ENCODE assay signal across 15 cellular contexts in the genomic region with DNA sequence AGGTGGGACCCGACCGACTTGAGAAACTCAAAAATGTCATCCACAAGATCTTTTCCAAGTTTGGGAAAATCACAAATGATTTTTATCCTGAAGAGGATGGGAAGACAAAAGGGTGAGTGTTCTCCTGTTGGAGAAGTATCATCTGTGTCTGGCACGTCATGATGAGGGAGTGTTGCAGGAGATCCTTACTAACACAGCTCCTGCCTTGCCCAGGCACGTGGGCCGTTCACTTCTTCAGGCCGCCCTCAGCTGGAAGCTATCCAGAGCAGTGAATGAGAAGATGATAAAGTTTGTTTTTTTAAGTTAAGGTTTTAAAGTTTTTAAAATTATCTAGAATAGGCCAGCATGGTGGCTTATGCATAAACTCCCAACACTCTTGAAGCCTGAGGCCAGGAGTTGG. TPM values are rescaled to one million over a fixed set of nuclear protein-coding genes. Genes with fewer than 3 reads are reported as not detected.
DNase-seq lines count a peak whose midpoint lies in the region; ATAC-seq and TF ChIP-seq lines count a peak whose summit lies in the region.
"Had no signal": no experiment of that assay in that cellular context is flagged by ENCODE, and none has a peak within 500 bp of the region (broad histone marks: within the 10 kb centered on the region; RNA-seq: fewer than 3 reads in every experiment).

No MANE protein-coding gene starts in this region.

- H4K20me1 ChIP-seq in mammary epithelial cell (ENCODE audit: insufficient read depth, low read length): peaks cover 11% of the 10 kb centered on the region

- TF ChIP-seq POLR2A in breast epithelium (IDR thresholded peaks at IDR 0.05): no peak
- TF ChIP-seq POLR2A in sigmoid colon (IDR thresholded peaks at IDR 0.05): no peak

- H3K27me3 ChIP-seq in mammary epithelial cell (ENCODE audit: insufficient read depth, low read length): no peaks in the 10 kb centered on the region
- no peaks in the 10 kb centered on the region for H3K27me3 ChIP-seq in breast epithelium
- H3K27me3 ChIP-seq in sigmoid colon: no peaks in the 10 kb centered on the region
- H3K27me3 ChIP-seq: BLaER1, dorsolateral prefrontal cortex had no signal

- H3K27me3 Mint-ChIP-seq in type B pancreatic cell: no peaks in the 10 kb centered on the region

- H3K36me3 Mint-ChIP-seq in type B pancreatic cell: peaks cover 14% of the 10 kb centered on the region

- peak overlapping the region; percentile 55 for H3K4me2 ChIP-seq in mammary epithelial cell (ENCODE audit: insufficient read depth, low read depth, low read length)
- H3K4me2 ChIP-seq: BLaER1 had no signal

- TF ChIP-seq CTCF in mammary epithelial cell (conservative IDR thresholded peaks at IDR 0.05 in 1 of 2, IDR thresholded peaks at IDR 0.05 in 1 of 2; ENCODE audit: extremely low read depth in 1 of 2, insufficient read depth in 1 of 2, low read depth in 1 of 2, low read length in 2 of 2) (no peak), breast epithelium (IDR thresholded peaks at IDR 0.05) (no peak), fibroblast of villous mesenchyme (IDR thresholded peaks at IDR 0.05; ENCODE audit: insufficient read depth, low read depth, low read length) (no peak), type B pancreatic cell (conservative IDR thresholded peaks at IDR 0.05) (no peak), sigmoid colon (IDR thresholded peaks at IDR 0.05) (no peak)

- H3K4me1 ChIP-seq in mammary epithelial cell (ENCODE audit: insufficient read depth, low read length) (peaks cover 28% of the 10 kb centered on the region), breast epithelium (peaks cover 5 to 12% of the 10 kb centered on the region in 2 donors), sigmoid colon (peaks cover 0 to 52% (median 36%) of the 10 kb centered on the region in 4 donors)

- in situ Hi-C loops in mammary epithelial cell (cut with MboI; ENCODE audit: low sequenced_read_pairs in 2 of 2): loop anchor here in 1 of 2 donors (25.0 kb wide), 1 partner anchor 798 kb away; a partner anchor contains a TSS

- H2AFZ ChIP-seq in mammary epithelial cell (ENCODE audit: low read depth, low read length): no peak overlapping the region

- H3K9me3 ChIP-seq in mammary epithelial cell (replicated peaks; ENCODE audit: insufficient read depth, low read length) (no peaks in the 10 kb centered on the region), breast epithelium (no peaks in the 10 kb centered on the region), sigmoid colon (no peaks in the 10 kb centered on the region)
- H3K9me3 ChIP-seq: BLaER1 had no signal

- 6% methylated on average over 6 of the region's 6 CpGs for WGBS in mammary epithelial cell (ENCODE audit: low coverage, missing lambda C conversion rate)
- WGBS in sigmoid colon, 2 donors: 86 to 88% methylated on average over 6 of the region's 6 CpGs

- H3K4me1 Mint-ChIP-seq in type B pancreatic cell (ENCODE audit: unreplicated experiment): peaks cover 29% of the 10 kb centered on the region

- H3K4me3 ChIP-seq in mammary epithelial cell (replicated peaks in 1 of 3; ENCODE audit: insufficient read depth in 1 of 3, low read depth in 2 of 3, low read length in 3 of 3) (no peak overlapping the region), breast epithelium (no peak overlapping the region), fibroblast of villous mesenchyme (ENCODE audit: low read depth, low read length) (no peak overlapping the region), sigmoid colon (no peak overlapping the region)
- H3K4me3 ChIP-seq: BLaER1, dorsolateral prefrontal cortex had no signal

- CTCF ChIA-PET in mammary epithelial cell (lab: Charles Lee; ENCODE audit: low non-redundant PET): interaction anchor here (0.6 to 0.7 kb wide), 2 partner anchors 250 to 696 kb away, joined by 4 read pairs; no protein-coding TSS in a partner anchor

- no peak for ATAC-seq in GM21717 (IDR thresholded peaks at IDR 0.05; ENCODE audit: unreplicated experiment)

- H3K79me2 ChIP-seq in mammary epithelial cell (ENCODE audit: insufficient read depth, low read length): peaks cover 93% of the 10 kb centered on the region

- H3K27ac ChIP-seq in mammary epithelial cell (ENCODE audit: insufficient read depth, low read depth, low read length) (peak overlapping the region; percentile 86), breast epithelium (peak overlapping the region in 1 of 2 donors; percentile 30), sigmoid colon (no peak overlapping the region)
- H3K27ac ChIP-seq: BLaER1, dorsolateral prefrontal cortex had no signal

- peak overlapping the region; percentile 2 for H3K27ac Mint-ChIP-seq in type B pancreatic cell

- BruUV-seq in mammary epithelial cell (replicated peaks; lab: Mats Ljungman, UMichigan): no TSS peak

- DNase-seq in mammary epithelial cell (peak; percentile 83), breast epithelium (ENCODE audit: low spot score in 2 of 2) (no peak), amniotic epithelial cell (ENCODE audit: low read depth) (peak; percentile 68), fibroblast of villous mesenchyme (ENCODE audit: low read depth) (peak; percentile 31), type B pancreatic cell (ENCODE audit: extremely low spot score, unreplicated experiment) (no peak), dermis blood vessel endothelial cell (no peak), sigmoid colon (no peak)
- DNase-seq: activated CD4-positive, alpha-beta T cell treated with anti-CD3 and anti-CD28 coated beads for 48 hours; dorsolateral prefrontal cortex; NCI-H1105 treated with DMSO at 0.1 percent for 48 hours; NCI-H2081; NCI-H345; NCI-H82 had no signal

- TF ChIP-seq EP300 in sigmoid colon (IDR thresholded peaks at IDR 0.05): no peak

- H3K9ac ChIP-seq in mammary epithelial cell (ENCODE audit: insufficient read depth, low read length): no peak overlapping the region
- H3K9ac ChIP-seq: BLaER1 had no signal

- peaks cover 46% of the 10 kb centered on the region for H3K36me3 ChIP-seq in mammary epithelial cell (ENCODE audit: insufficient read depth, low read length)
- H3K36me3 ChIP-seq in breast epithelium: no peaks in the 10 kb centered on the region
- peaks cover 31 to 68% (median 42%) of the 10 kb centered on the region in 4 donors for H3K36me3 ChIP-seq in sigmoid colon

- dilution Hi-C loops in mammary epithelial cell (cut with HindIII; ENCODE audit: low sequenced_read_pairs): loop anchor here (5.0 kb wide), 2 partner anchors 47 to 77 kb away; no protein-coding TSS in a partner anchor

- H3K9me3 Mint-ChIP-seq in type B pancreatic cell: no peaks in the 10 kb centered on the region

- intact Hi-C loops in mammary epithelial cell (cut with micrococcal nuclease) (no loop called here), breast epithelium (cut with DNase I; ENCODE audit: low total_unique reads) (no loop called here), sigmoid colon (cut with DNase I) (no loop called here)

- H3K4me3 Mint-ChIP-seq in type B pancreatic cell: no peak overlapping the region

RNA-seq across cellular contexts. Expression of a gene that starts 6.2 kb away (rescaled TPM):
- total RNA-seq in mammary epithelial cell (100 to 1,000 TPM; 154 to 213 TPM), breast epithelium (100 to 1,000 TPM; 111 to 122 (median 115) TPM), fibroblast of villous mesenchyme (189 and 210 TPM in 2 replicates), type B pancreatic cell (ENCODE audit: low replicate concordance) (178 and 183 TPM in 2 replicates), dermis blood vessel endothelial cell (250 and 320 TPM in 2 replicates), sigmoid colon (100 to 1,000 TPM in 2 of 4 donors, 10 to 100 TPM in 2; 89.2 to 125 (median 103) TPM)
- polyA plus RNA-seq in mammary epithelial cell (119 TPM), sigmoid colon (100 to 1,000 TPM in 1 of 3 donors, 10 to 100 TPM in 2; 37.9 to 107 (median 47.4) TPM)
- polyA minus RNA-seq in mammary epithelial cell: 344 TPM

RNA-seq across cellular contexts. Expression of a gene that starts 42.6 kb away (rescaled TPM):
- 10 to 100 TPM in 1 of 2 donors, 1 to 10 TPM in 1; 3.2 to 10.0 TPM for total RNA-seq in mammary epithelial cell
- 10.7 TPM for polyA plus RNA-seq in mammary epithelial cell
- polyA minus RNA-seq in mammary epithelial cell: 9.6 TPM
- 10 to 100 TPM in 1 of 3 donors, 1 to 10 TPM in 2; 6.2 to 15.0 (median 7.2) TPM for total RNA-seq in breast epithelium
- total RNA-seq in fibroblast of villous mesenchyme: 2.6 and 3.5 TPM in 2 replicates
- total RNA-seq in type B pancreatic cell (ENCODE audit: low replicate concordance): 17.6 and 22.4 TPM in 2 replicates
- 6.8 and 21.5 TPM in 2 replicates for total RNA-seq in dermis blood vessel endothelial cell
- 10 to 100 TPM in 3 of 4 donors, 1 to 10 TPM in 1; 7.5 to 10.9 (median 10.4) TPM for total RNA-seq in sigmoid colon
- 10 to 100 TPM in 1 of 3 donors, 1 to 10 TPM in 2; 1.2 to 11.9 (median 3.2) TPM for polyA plus RNA-seq in sigmoid colon

RNA-seq across cellular contexts. Expression of a gene that starts 46.5 kb away (rescaled TPM):
- 10 to 100 TPM in 1 of 2 donors, 1 to 10 TPM in 1; 7.5 to 25.2 TPM for total RNA-seq in mammary epithelial cell
- 15.9 TPM for polyA plus RNA-seq in mammary epithelial cell
- polyA minus RNA-seq in mammary epithelial cell: 60.9 TPM
- 10 to 100 TPM in 2 of 3 donors, 1 to 10 TPM in 1; 8.8 to 32.3 (median 20.3) TPM for total RNA-seq in breast epithelium
- 17.7 and 21.3 TPM in 2 replicates for total RNA-seq in fibroblast of villous mesenchyme
- 29.1 and 40.6 TPM in 2 replicates for total RNA-seq in type B pancreatic cell (ENCODE audit: low replicate concordance)
- 9.4 and 18.5 TPM in 2 replicates for total RNA-seq in dermis blood vessel endothelial cell
- total RNA-seq in sigmoid colon: 10 to 100 TPM in 2 of 4 donors, 1 to 10 TPM in 2; 5.3 to 14.0 (median 8.5) TPM
- polyA plus RNA-seq in sigmoid colon: 10 to 100 TPM in 2 of 3 donors, 1 to 10 TPM in 1; 7.2 to 23.1 (median 10.2) TPM

Comparison
In these comparisons a context has a peak if more than half of its experiments do, and no peak if none do; other contexts are left out.
1. DNase-seq: peak in mammary epithelial cell (single experiment), amniotic epithelial cell (single experiment) and fibroblast of villous mesenchyme (single experiment); none in breast epithelium (0 of 2), type B pancreatic cell (single experiment), dermis blood vessel endothelial cell (single experiment) and sigmoid colon (single experiment).